ENCODE assay signal across 21 cellular contexts in the genomic region with DNA sequence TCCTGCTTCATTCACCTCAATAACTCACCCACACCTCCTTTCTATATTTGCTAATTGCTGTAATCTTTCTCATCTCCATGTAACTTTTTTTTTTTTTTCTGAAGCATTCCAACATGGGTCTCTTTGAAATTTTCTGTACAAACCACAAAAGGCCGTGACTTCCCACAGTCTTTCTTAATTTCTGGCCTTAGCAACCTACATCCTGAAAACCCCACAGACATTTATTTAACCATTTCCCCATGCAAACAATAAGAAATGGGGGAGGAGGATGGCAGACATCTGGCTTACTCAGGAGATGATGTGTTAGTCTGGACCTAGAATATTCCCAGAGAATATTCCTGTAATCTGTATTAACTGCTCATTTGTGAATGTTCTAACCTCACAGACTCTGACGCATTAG. TPM values are rescaled to one million over a fixed set of nuclear protein-coding genes. Genes with fewer than 3 reads are reported as not detected.
DNase-seq lines count a peak whose midpoint lies in the region; ATAC-seq, FAIRE-seq and TF ChIP-seq lines count a peak whose summit lies in the region.
"Had no signal": no experiment of that assay in that cellular context is flagged by ENCODE, and none has a peak within 500 bp of the region (broad histone marks: within the 10 kb centered on the region; RNA-seq: fewer than 3 reads in every experiment).

No MANE protein-coding gene starts in this region.

- TF ChIP-seq CTCF in heart right ventricle (IDR thresholded peaks at IDR 0.05): no peak

- H3K27me3 Mint-ChIP-seq in activated naive CD8-positive, alpha-beta T cell treated with anti-CD3 and anti-CD28 coated beads for 36 hours: peaks cover 34% of the 10 kb centered on the region

- peak in 1 of 8 donors; percentile 31 for ATAC-seq in heart right ventricle
- no peak for ATAC-seq in Right ventricle myocardium inferior

- DNase-seq in heart right ventricle (no peak), Right ventricle myocardium inferior (ENCODE audit: missing footprints) (no peak), RPMI7951 (ENCODE audit: low read depth) (peak; percentile 97), dermis blood vessel endothelial cell (peak; percentile 80), HTR-8/SVneo (ENCODE audit: insufficient read length, low spot score) (no peak), COLO829 (ENCODE audit: low spot score) (no peak)
- DNase-seq in activated naive CD8-positive, alpha-beta T cell treated with anti-CD3 and anti-CD28 coated beads for 36 hours: no peak
- DNase-seq: CD4-positive, CD25-positive, alpha-beta regulatory T cell; DMS79; GOT3; KG1; MM.1S; NCI-H1417 treated with DMSO at 0.1 percent for 48 hours; NCI-H2081; NCI-H524 had no signal

- WGBS in heart right ventricle, 2 donors: 65 to 74% methylated on average over 2 of the region's 2 CpGs

- H3K36me3 ChIP-seq in heart right ventricle (peaks cover 0 to 19% (median 0%) of the 10 kb centered on the region in 9 donors), subcutaneous abdominal adipose tissue (ENCODE audit: control insufficient read depth in 5 of 5, insufficient read depth in 5 of 5, low read length in 5 of 5) (peaks cover 0 to 2% (median 0%) of the 10 kb centered on the region in 5 donors)

- H3K9me3 Mint-ChIP-seq in activated naive CD8-positive, alpha-beta T cell treated with anti-CD3 and anti-CD28 coated beads for 36 hours: no peaks in the 10 kb centered on the region

- no peak overlapping the region for H3K27ac Mint-ChIP-seq in activated naive CD8-positive, alpha-beta T cell treated with anti-CD3 and anti-CD28 coated beads for 36 hours
- H3K27ac Mint-ChIP-seq: CD4-positive, CD25-positive, alpha-beta regulatory T cell had no signal

- FAIRE-seq in HTR-8/SVneo (lab: Jason Lieb, UNC): no peak
- FAIRE-seq: G401.6 had no signal

- no peak overlapping the region for H3K4me3 ChIP-seq in heart right ventricle
- H3K4me3 ChIP-seq in subcutaneous abdominal adipose tissue (ENCODE audit: low read depth in 1 of 5, low read length in 5 of 5): no peak overlapping the region

- H3K36me3 Mint-ChIP-seq in activated naive CD8-positive, alpha-beta T cell treated with anti-CD3 and anti-CD28 coated beads for 36 hours: no peaks in the 10 kb centered on the region
- H3K36me3 Mint-ChIP-seq: CD4-positive, CD25-positive, alpha-beta regulatory T cell had no signal

- intact Hi-C loops in heart right ventricle (cut with DNase I) (loop anchor here in 2 of 10 donors (5.0 to 10.0 kb wide), 2 partner anchors 52 to 54 kb away; no protein-coding TSS in a partner anchor), Right ventricle myocardium inferior (cut with DNase I) (no loop called here)

- H3K27me3 ChIP-seq in heart right ventricle: no peaks in the 10 kb centered on the region
- H3K27me3 ChIP-seq in subcutaneous abdominal adipose tissue (ENCODE audit: control insufficient read depth in 5 of 5, insufficient read depth in 4 of 5, low read length in 5 of 5): peaks cover 0 to 2% (median 0%) of the 10 kb centered on the region in 5 donors

- H3K4me3 Mint-ChIP-seq in activated naive CD8-positive, alpha-beta T cell treated with anti-CD3 and anti-CD28 coated beads for 36 hours: no peak overlapping the region
- H3K4me3 Mint-ChIP-seq: CD4-positive, CD25-positive, alpha-beta regulatory T cell had no signal

- peaks cover 5% of the 10 kb centered on the region for H3K4me1 Mint-ChIP-seq in activated naive CD8-positive, alpha-beta T cell treated with anti-CD3 and anti-CD28 coated beads for 36 hours

- H3K27ac ChIP-seq in heart right ventricle: peak overlapping the region in 6 of 10 donors; percentile 10 to 68 (median 66)
- peak overlapping the region; percentile 35 for H3K27ac ChIP-seq in subcutaneous abdominal adipose tissue (ENCODE audit: low read depth, low read length)
- H3K27ac ChIP-seq: HL-60, RWPE1 had no signal

- no peaks in the 10 kb centered on the region for H3K9me3 ChIP-seq in heart right ventricle
- H3K9me3 ChIP-seq in subcutaneous abdominal adipose tissue (ENCODE audit: control insufficient read depth in 5 of 5, low read length in 5 of 5): no peaks in the 10 kb centered on the region

- no peak overlapping the region for H3K9ac ChIP-seq in subcutaneous abdominal adipose tissue (ENCODE audit: low read length in 5 of 5)

- H3K4me1 ChIP-seq in heart right ventricle (peaks cover 4 to 57% (median 38%) of the 10 kb centered on the region in 9 donors), subcutaneous abdominal adipose tissue (ENCODE audit: control insufficient read depth in 5 of 5, insufficient read depth in 5 of 5, low read length in 5 of 5) (peaks cover 0 to 56% (median 12%) of the 10 kb centered on the region in 5 donors)

RNA-seq across cellular contexts. Expression of gene MEP1A, which starts 57.6 kb away (rescaled TPM):
- total RNA-seq in heart right ventricle: not detected
- polyA plus RNA-seq in heart right ventricle: not detected
- not detected for total RNA-seq in Right ventricle myocardium inferior
- total RNA-seq in RPMI7951 (2014; rRNA removed; shearing (Covaris generic)): not detected in 2 replicates
- total RNA-seq in dermis blood vessel endothelial cell: not detected in 2 replicates
- total RNA-seq in activated naive CD8-positive, alpha-beta T cell treated with anti-CD3 and anti-CD28 coated beads for 36 hours: not detected
- total RNA-seq: A172; CD4-positive, CD25-positive, alpha-beta regulatory T cell; SK-MEL-5 had no signal
- polyA plus RNA-seq: CD4-positive, CD25-positive, alpha-beta regulatory T cell had no signal

Comparison
In these comparisons a context has a peak if more than half of its experiments do, and no peak if none do; other contexts are left out.
1. DNase-seq: peak in RPMI7951 (single experiment) and dermis blood vessel endothelial cell (single experiment); none in heart right ventricle (0 of 2), Right ventricle myocardium inferior (single experiment), activated naive CD8-positive, alpha-beta T cell treated with anti-CD3 and anti-CD28 coated beads for 36 hours (single experiment), HTR-8/SVneo (single experiment) and COLO829 (single experiment).